In the genomic region with DNA sequence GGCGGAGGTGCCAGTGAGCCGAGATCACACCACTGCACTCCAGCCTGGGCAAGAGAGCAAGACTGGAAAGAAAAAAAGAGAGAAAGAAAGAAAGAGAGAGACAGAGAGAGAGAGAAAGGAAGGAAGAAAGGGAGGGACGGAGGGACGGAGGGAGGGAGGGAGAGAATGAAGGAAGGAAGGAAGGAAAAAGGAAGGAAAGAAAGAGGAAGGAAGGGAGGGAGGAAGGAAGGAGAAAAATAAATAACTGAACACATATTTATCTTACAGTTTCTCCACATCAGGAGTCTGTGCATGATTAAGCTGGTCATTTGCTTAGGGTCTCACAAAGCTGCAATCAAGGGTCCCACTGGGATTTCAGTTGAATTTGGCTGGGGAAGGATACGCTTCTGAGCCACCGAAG, we compare ENCODE assay signal across 19 cellular contexts.
"Had no signal": no experiment of that assay in that cellular context is flagged by ENCODE, and none has a peak within 500 bp of the region (broad histone marks: within the 10 kb centered on the region; RNA-seq: fewer than 3 reads in every experiment).

No MANE protein-coding gene starts in this region.

- FAIRE-seq: islet of Langerhans had no signal

- H3K36me3 ChIP-seq: neutrophil, sigmoid colon, suprapubic skin, thyroid gland, upper lobe of left lung, uterus had no signal

- H3K27ac ChIP-seq: coronary artery, neutrophil, sigmoid colon, skin epidermis, suprapubic skin, thyroid gland, upper lobe of left lung, uterus had no signal

- H3K27ac Mint-ChIP-seq: naive thymus-derived CD4-positive, alpha-beta T cell had no signal

- H3K9me3 ChIP-seq: neutrophil, sigmoid colon, suprapubic skin, thyroid gland, upper lobe of left lung, uterus had no signal

- DNase-seq: effector CD8-positive, alpha-beta T cell; foreskin melanocyte; head of caudate nucleus; hypothalamus; kidney glomerular epithelial cell; mesendoderm; naive thymus-derived CD4-positive, alpha-beta T cell; posterior cingulate gyrus; sigmoid colon; stimulated activated CD4-positive, alpha-beta T cell treated with anti-CD3 and anti-CD28 coated beads, Interleukin-12 subunit alpha, Interleukin-12 subunit beta, amount 100 ng/mL, for 4 hours; stimulated activated naive CD4-positive, alpha-beta T cell treated with Interleukin-2 at 50 U/mL for 16 hours; thyroid gland; upper lobe of left lung; uterus had no signal

- H3K4me3 Mint-ChIP-seq: naive thymus-derived CD4-positive, alpha-beta T cell had no signal

- H3K4me3 ChIP-seq: coronary artery, sigmoid colon, skin epidermis, suprapubic skin, thyroid gland, upper lobe of left lung, uterus had no signal

- ATAC-seq: naive thymus-derived CD4-positive, alpha-beta T cell had no signal
